In the genomic region with DNA sequence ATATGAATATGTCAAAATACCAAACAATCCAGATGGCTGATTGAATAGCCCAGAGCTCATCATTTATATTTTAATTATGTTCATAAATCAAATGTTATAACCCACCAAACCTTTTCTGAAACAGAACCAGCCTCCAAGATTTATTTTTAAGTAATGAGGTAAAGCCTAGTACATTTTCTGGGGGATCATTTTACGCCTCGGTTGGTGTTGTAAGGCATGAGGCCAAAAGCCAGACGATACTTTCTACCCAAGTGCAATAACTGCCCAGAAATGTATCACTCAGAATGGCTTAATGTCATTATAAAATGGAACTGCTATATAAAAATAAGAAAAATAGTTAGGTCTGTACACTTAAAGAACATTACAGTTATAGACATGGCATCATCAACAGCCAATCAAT, we compare ENCODE assay signal across 22 cellular contexts.
"Had no signal": no experiment of that assay in that cellular context is flagged by ENCODE, and none has a peak within 500 bp of the region (broad histone marks: within the 10 kb centered on the region; RNA-seq: fewer than 3 reads in every experiment).

No MANE protein-coding gene starts in this region.

- H3K27me3 Mint-ChIP-seq: activated B cell treated with CpG ODN at 0.5 μM for 24 hours; stimulated activated naive CD8-positive, alpha-beta T cell treated with anti-CD3 and anti-CD28 coated beads, Interleukin-15, Interleukin-2, amounts not matched to agents 100 ng/mL and 50 ng/mL, for 24 hours had no signal

- H3K27me3 ChIP-seq: adrenal gland, ascending aorta, esophagus squamous epithelium, heart left ventricle, neural progenitor cell, tibial artery had no signal

- H3K9ac ChIP-seq: neural progenitor cell had no signal

- H3K4me3 ChIP-seq: adrenal gland, ascending aorta, esophagus squamous epithelium, heart left ventricle, lower lobe of right lung, neural progenitor cell, tibial artery had no signal

- DNase-seq: activated B cell treated with CpG ODN at 0.5 μM for 24 hours; activated CD4-positive, alpha-beta T cell treated with anti-CD3 and anti-CD28 coated beads for 36 hours; activated CD4-positive, alpha-beta T cell treated with anti-CD3 and anti-CD28 coated beads, Interleukin-2, amount 50 U/mL, for 4 hours; activated CD8-positive, alpha-beta memory T cell treated with anti-CD3 and anti-CD28 coated beads, Interleukin-2, amount 50 U/mL, for 48 hours; activated naive CD4-positive, alpha-beta T cell; activated T-cell treated with anti-CD3 and anti-CD28 coated beads, Interleukin-2, amount 50 U/mL, for 4 hours; adrenal gland; central memory CD4-positive, alpha-beta T cell; effector memory CD4-positive, alpha-beta T cell; esophagus squamous epithelium; heart left ventricle; lower lobe of right lung; naive thymus-derived CD8-positive, alpha-beta T cell; posterior cingulate gyrus; T-helper 9 cell; tibial artery had no signal

- H3K4me2 ChIP-seq: neural progenitor cell had no signal

- H3K27ac ChIP-seq: adrenal gland, ascending aorta, esophagus squamous epithelium, neural progenitor cell, tibial artery had no signal

- H3K9me3 Mint-ChIP-seq: activated B cell treated with CpG ODN at 0.5 μM for 24 hours; activated T-cell treated with anti-CD3 and anti-CD28 coated beads, Interleukin-2, amount 50 U/mL, for 4 hours; activated T-helper 2 cell treated with anti-CD3 and anti-CD28 coated beads, Interferon-gamma antibody, Interleukin-2, Interleukin-4, amounts not matched to agents 10 μg/mL and 5 μg/mL and 100 μg/mL, durations not matched to agents 14 hours and 24 hours and 36 hours; neural progenitor cell; stimulated activated naive CD8-positive, alpha-beta T cell treated with anti-CD3 and anti-CD28 coated beads, Interleukin-15, Interleukin-2, amounts not matched to agents 100 ng/mL and 50 ng/mL, for 24 hours had no signal

- H3K36me3 ChIP-seq: adrenal gland, ascending aorta, esophagus squamous epithelium, lower lobe of right lung, neural progenitor cell, tibial artery had no signal

- ATAC-seq: activated CD4-positive, alpha-beta T cell treated with anti-CD3 and anti-CD28 coated beads for 36 hours; activated T-cell treated with anti-CD3 and anti-CD28 coated beads, Interleukin-2, amount 50 U/mL, for 4 hours; lower lobe of right lung; naive thymus-derived CD8-positive, alpha-beta T cell; sciatic nerve had no signal

- H3K36me3 Mint-ChIP-seq: activated naive CD8-positive, alpha-beta T cell; naive thymus-derived CD8-positive, alpha-beta T cell had no signal

- H3K4me1 ChIP-seq: adrenal gland, ascending aorta, esophagus squamous epithelium, lower lobe of right lung, tibial artery had no signal

- H2AFZ ChIP-seq: neural progenitor cell had no signal

- H3K27ac Mint-ChIP-seq: activated B cell treated with CpG ODN at 0.5 μM for 24 hours; activated CD4-positive, alpha-beta T cell treated with anti-CD3 and anti-CD28 coated beads for 36 hours; activated naive CD8-positive, alpha-beta T cell; neural progenitor cell; stimulated activated naive CD8-positive, alpha-beta T cell treated with anti-CD3 and anti-CD28 coated beads, Interleukin-15, Interleukin-2, amounts not matched to agents 100 ng/mL and 50 ng/mL, for 24 hours had no signal

- H3K9me3 ChIP-seq: adrenal gland, ascending aorta, esophagus squamous epithelium, lower lobe of right lung, tibial artery had no signal

- H3K4me3 Mint-ChIP-seq: activated B cell treated with CpG ODN at 0.5 μM for 24 hours; activated CD4-positive, alpha-beta T cell treated with anti-CD3 and anti-CD28 coated beads for 36 hours; activated naive CD8-positive, alpha-beta T cell; activated T-cell treated with anti-CD3 and anti-CD28 coated beads, Interleukin-2, amount 50 U/mL, for 4 hours; naive thymus-derived CD8-positive, alpha-beta T cell; neural progenitor cell; stimulated activated naive CD8-positive, alpha-beta T cell treated with anti-CD3 and anti-CD28 coated beads, Interleukin-15, Interleukin-2, amounts not matched to agents 100 ng/mL and 50 ng/mL, for 24 hours had no signal
